ENCODE assay signal across 8 cellular contexts in genomic region chr4:73021634-73022033, GRCh38. TPM values are rescaled to one million over a fixed set of nuclear protein-coding genes. Genes with fewer than 3 reads are reported as not detected.
DNase-seq lines count a peak whose midpoint lies in the region; ATAC-seq and TF ChIP-seq lines count a peak whose summit lies in the region.

No MANE protein-coding gene starts in this region.

- H3K9me3 ChIP-seq in WERI-Rb-1 (ENCODE audit: severe bottlenecking): no peaks in the 10 kb centered on the region

- no peaks in the 10 kb centered on the region for H3K36me3 Mint-ChIP-seq in osteocyte (ENCODE audit: unreplicated experiment)

- ATAC-seq in GM21526 (IDR thresholded peaks at IDR 0.05; ENCODE audit: low FRiP score, unreplicated experiment): peak; percentile 73
- no peak for ATAC-seq in HG03439 (IDR thresholded peaks at IDR 0.05; ENCODE audit: unreplicated experiment)

- H3K27me3 Mint-ChIP-seq in osteocyte (ENCODE audit: unreplicated experiment): peaks cover 30% of the 10 kb centered on the region

- DNase-seq in EH (ENCODE audit: low read depth) (peak; percentile 73), M059J (ENCODE audit: low read depth) (peak; percentile 47), brain microvascular endothelial cell (peak; percentile 54), osteocyte (ENCODE audit: extremely low spot score, unreplicated experiment) (no peak), WERI-Rb-1 (no peak)
- no peak for DNase-seq in stimulated activated CD4-positive, alpha-beta T cell treated with anti-CD3 and anti-CD28 coated beads, Interleukin-12 subunit alpha, Interleukin-12 subunit beta, amount 100 ng/mL, for 4 hours

- TF ChIP-seq CTCF in brain microvascular endothelial cell (IDR thresholded peaks at IDR 0.05; ENCODE audit: low read depth, low read length, missing control alignments): peak; percentile 61
- TF ChIP-seq CTCF in osteocyte (IDR thresholded peaks at IDR 0.05): peak; percentile 71
- no peak for TF ChIP-seq CTCF in WERI-Rb-1 (IDR thresholded peaks at IDR 0.05; ENCODE audit: low read depth, low read length)

- no peak overlapping the region for H3K27ac Mint-ChIP-seq in osteocyte (ENCODE audit: unreplicated experiment)

- in situ Hi-C loops in brain microvascular endothelial cell (cut with HindIII; ENCODE audit: low pct_ligation_motif_present, low sequenced_read_pairs): no loop called here

- H3K4me3 Mint-ChIP-seq in osteocyte (ENCODE audit: unreplicated experiment): no peak overlapping the region

- H3K27ac ChIP-seq in brain microvascular endothelial cell (no peak overlapping the region), WERI-Rb-1 (no peak overlapping the region)

- H3K4me1 Mint-ChIP-seq in osteocyte (ENCODE audit: unreplicated experiment): peaks cover 9% of the 10 kb centered on the region

- H3K36me3 ChIP-seq in brain microvascular endothelial cell (replicated peaks): no peaks in the 10 kb centered on the region
- H3K36me3 ChIP-seq in WERI-Rb-1: no peaks in the 10 kb centered on the region

- no peaks in the 10 kb centered on the region for H3K27me3 ChIP-seq in brain microvascular endothelial cell (replicated peaks)
- no peaks in the 10 kb centered on the region for H3K27me3 ChIP-seq in WERI-Rb-1 (ENCODE audit: insufficient read depth, low read depth, severe bottlenecking)

- H3K4me3 ChIP-seq in brain microvascular endothelial cell (ENCODE audit: low read depth, low read length): no peak overlapping the region
- H3K4me3 ChIP-seq in WERI-Rb-1 (ENCODE audit: low read depth, low read length): no peak overlapping the region

- no peaks in the 10 kb centered on the region for H3K9me3 Mint-ChIP-seq in osteocyte (ENCODE audit: unreplicated experiment)

RNA-seq across cellular contexts. Expression of gene COX18, which starts 47.9 kb away (rescaled TPM):
- 8.4 and 13.0 TPM in 2 replicates for total RNA-seq in M059J (2014; rRNA removed; shearing (Covaris generic))
- total RNA-seq in osteocyte: 14.6 and 16.7 TPM in 2 replicates

Comparison
In these comparisons a context has a peak if more than half of its experiments do, and no peak if none do; other contexts are left out.
1. DNase-seq: peak in EH (single experiment), M059J (single experiment) and brain microvascular endothelial cell (single experiment); none in osteocyte (single experiment), WERI-Rb-1 (single experiment) and stimulated activated CD4-positive, alpha-beta T cell treated with anti-CD3 and anti-CD28 coated beads, Interleukin-12 subunit alpha, Interleukin-12 subunit beta, amount 100 ng/mL, for 4 hours (single experiment).